8 cellular contexts compared by ENCODE assay signal in the genomic region with DNA sequence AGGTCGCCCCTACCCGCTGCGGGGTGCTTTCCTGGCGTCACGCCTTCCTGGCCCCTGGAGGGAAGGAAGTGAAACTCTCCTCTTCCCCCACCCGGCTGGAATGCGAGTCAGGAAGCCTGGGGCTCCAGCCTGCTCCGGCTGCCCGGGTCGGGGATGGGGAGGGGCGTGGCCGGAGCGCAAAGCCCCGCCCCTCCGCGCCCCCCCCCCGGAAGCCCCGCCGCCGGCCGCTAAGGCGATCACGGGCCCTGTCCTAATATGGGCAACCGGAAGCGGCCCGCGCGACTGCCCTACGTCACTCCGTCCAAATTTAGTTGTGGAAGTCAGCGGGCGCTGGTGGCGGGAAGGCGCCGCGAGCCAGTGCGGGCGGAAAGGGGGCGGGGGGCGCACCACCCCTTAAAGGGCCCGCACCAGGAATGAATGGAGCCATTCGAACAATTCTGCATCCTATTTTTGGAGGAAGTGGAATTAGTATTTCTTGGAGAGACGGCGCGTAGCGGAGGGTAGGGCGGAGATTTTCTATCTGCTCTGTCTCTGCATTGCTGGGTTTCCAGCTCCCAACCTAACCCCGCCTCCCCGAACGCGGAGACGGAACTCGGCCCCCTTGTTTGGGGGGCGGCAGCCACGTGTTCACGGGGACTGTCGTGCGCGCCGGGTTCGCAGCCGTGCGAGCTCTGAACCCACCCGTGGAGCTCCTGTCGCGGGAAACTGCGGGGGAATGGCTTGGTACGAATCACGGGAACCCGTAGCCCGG. TPM values are rescaled to one million over a fixed set of nuclear protein-coding genes. Genes with fewer than 3 reads are reported as not detected.
DNase-seq lines count a peak whose midpoint lies in the region; ATAC-seq and TF ChIP-seq lines count a peak whose summit lies in the region.

No MANE protein-coding gene starts in this region.

- ATAC-seq in GM19023 (IDR thresholded peaks at IDR 0.05; ENCODE audit: unreplicated experiment) = peak; percentile 34
- peak; percentile 39 for ATAC-seq in HG03432 (IDR thresholded peaks at IDR 0.05; ENCODE audit: unreplicated experiment)

- H3K36me3 ChIP-seq in kidney epithelial cell (ENCODE audit: control insufficient read depth, insufficient read depth, low read length) = peaks cover 5% of the 10 kb centered on the region

- POLR2A ChIA-PET in AG04450 (lab: Yijun Ruan, JAX) = interaction anchor here (0.5 to 2.2 kb wide), 11 partner anchors 8 to 187 kb away, joined by 3 to 34 read pairs (median 4); a partner anchor contains a TSS

- DNase-seq in AG04450 (ENCODE audit: low read depth, low spot score) (peak; percentile 94), NCI-H510A treated with DMSO at 0.1 percent for 48 hours (lab: John Stamatoyannopoulos, UW) (peak; percentile 97), cerebellar nuclear complex (lab: John Stamatoyannopoulos, UW) (peak; percentile 69 to 81), kidney epithelial cell (ENCODE audit: low read depth) (no peak)
- DNase-seq in activated CD4-positive, alpha-beta T cell treated with anti-CD3 and anti-CD28 coated beads for 24 hours (ENCODE audit: low read depth in 2 of 2) = peak; percentile 91 to 93
- peak; percentile 90 to 93 for DNase-seq in stimulated activated CD4-positive, alpha-beta T cell treated with anti-CD3 and anti-CD28 coated beads, Interleukin-15, amount 100 ng/mL, for 1 hour (ENCODE audit: low read depth in 1 of 2, low spot score in 1 of 2)

- H3K4me3 ChIP-seq in AG04450 (ENCODE audit: low read depth, low read length) (peak overlapping the region; percentile 97), kidney epithelial cell (ENCODE audit: low read depth, low read length) (peak overlapping the region; percentile 75)

- peak overlapping the region; percentile 96 for H3K27ac ChIP-seq in AG04450 (ENCODE audit: low read depth, low read length)

- no peaks in the 10 kb centered on the region for H3K27me3 ChIP-seq in AG04450 (ENCODE audit: control insufficient read depth, insufficient read depth, low read length)
- no peaks in the 10 kb centered on the region for H3K27me3 ChIP-seq in kidney epithelial cell (ENCODE audit: control insufficient read depth, insufficient read depth, low read length)

- TF ChIP-seq CTCF in AG04450 (IDR thresholded peaks at IDR 0.05; ENCODE audit: low read depth, low read length) = peak; percentile 30; the same call in 1 of the 2 replicates
- peak; percentile 35 for TF ChIP-seq CTCF in kidney epithelial cell (IDR thresholded peaks at IDR 0.05; ENCODE audit: insufficient read depth, low read length, poor library complexity, severe bottlenecking)

- CTCF ChIA-PET in AG04450 (lab: Charles Lee) = interaction anchor here (0.9 to 1.6 kb wide), 4 partner anchors 58 to 186 kb away, joined by 3 to 7 read pairs (median 4); no protein-coding TSS in a partner anchor

- H3K9me3 ChIP-seq in AG04450 (ENCODE audit: control insufficient read depth, insufficient read depth, low read length) = peaks cover 6% of the 10 kb centered on the region; the same call in 1 of the 2 replicates

RNA-seq across cellular contexts. Expression of a gene that starts 1.6 kb away (rescaled TPM):
- 15.3 and 21.3 TPM in 2 replicates for polyA plus RNA-seq in AG04450 (2011; rRNA removed)
- 8.1 and 10.7 TPM in 2 replicates for polyA minus RNA-seq in AG04450 (2011; rRNA and poly(A)+ RNA removed)
- 130 and 169 TPM in 2 replicates for total RNA-seq in kidney epithelial cell

RNA-seq across cellular contexts. Expression of a gene that starts 1.6 kb away (rescaled TPM):
- 47.9 and 57.6 TPM in 2 replicates for polyA plus RNA-seq in AG04450 (2011; rRNA removed)
- polyA minus RNA-seq in AG04450 (2011; rRNA and poly(A)+ RNA removed) = 56.7 and 83.9 TPM in 2 replicates
- 66.2 and 70.2 TPM in 2 replicates for total RNA-seq in kidney epithelial cell

RNA-seq across cellular contexts. Expression of a gene that starts 33.7 kb away (rescaled TPM):
- polyA plus RNA-seq in AG04450 (2011; rRNA removed) = 43.4 and 76.4 TPM in 2 replicates
- 38.2 and 51.8 TPM in 2 replicates for polyA minus RNA-seq in AG04450 (2011; rRNA and poly(A)+ RNA removed)
- total RNA-seq in kidney epithelial cell = 66.1 and 87.8 TPM in 2 replicates

RNA-seq across cellular contexts. Expression of a gene that starts 35.2 kb away (rescaled TPM):
- 17.3 and 21.0 TPM in 2 replicates for polyA plus RNA-seq in AG04450 (2011; rRNA removed)
- polyA minus RNA-seq in AG04450 (2011; rRNA and poly(A)+ RNA removed) = 15.6 and 24.6 TPM in 2 replicates
- 69.4 and 74.7 TPM in 2 replicates for total RNA-seq in kidney epithelial cell

RNA-seq across cellular contexts. Expression of a gene that starts 49.1 kb away (rescaled TPM):
- 0.11 and 0.29 TPM in 2 replicates for polyA plus RNA-seq in AG04450 (2011; rRNA removed)
- 0.14 and 0.17 TPM in 2 replicates for polyA minus RNA-seq in AG04450 (2011; rRNA and poly(A)+ RNA removed)
- 3.3 and 5.3 TPM in 2 replicates for total RNA-seq in kidney epithelial cell
